ENCODE assay signal across 8 cellular contexts in genomic region chr6:159970659-159971063, GRCh38. TPM values are rescaled to one million over a fixed set of nuclear protein-coding genes. Genes with fewer than 3 reads are reported as not detected.
DNase-seq lines count a peak whose midpoint lies in the region; ATAC-seq, FAIRE-seq and TF ChIP-seq lines count a peak whose summit lies in the region.

No MANE protein-coding gene starts in this region.

- H3K79me2 ChIP-seq in Karpas-422 (ENCODE audit: low read length): no peaks in the 10 kb centered on the region

- no peak for FAIRE-seq in kidney (lab: Jason Lieb, UNC)

- H3K4me3 ChIP-seq in kidney (ENCODE audit: low read length in 2 of 2) (peak overlapping the region; percentile 59 to 74), thoracic aorta (peak overlapping the region; percentile 96), Karpas-422 (ENCODE audit: low read length) (no peak overlapping the region)

- H3K9me3 ChIP-seq in kidney (ENCODE audit: control insufficient read depth in 1 of 2, low read length in 2 of 2) (no peaks in the 10 kb centered on the region), thoracic aorta (no peaks in the 10 kb centered on the region), Karpas-422 (ENCODE audit: low read length) (no peaks in the 10 kb centered on the region)

- ATAC-seq in thoracic aorta (ENCODE audit: insufficient number of reproducible peaks, low FRiP score, low read depth): no peak

- H3K4me2 ChIP-seq in Karpas-422 (ENCODE audit: low read depth, low read length, poor library complexity, severe bottlenecking): no peak overlapping the region

- TF ChIP-seq CTCF in kidney (IDR thresholded peaks at IDR 0.05; ENCODE audit: borderline replicate concordance, extremely low read depth, insufficient read depth): no peak
- TF ChIP-seq CTCF in thoracic aorta (IDR thresholded peaks at IDR 0.05): no peak

- intact Hi-C loops in activated T-helper 1 cell treated with anti-CD3 and anti-CD28 coated beads, Interleukin-12 subunit alpha, Interleukin-12 subunit beta, Interleukin-2, Interleukin-4 antibody, amounts not matched to agents 30 ng/mL and 10 ng/mL and 1 ng/mL, durations not matched to agents 14 hours and 24 hours and 36 hours (cut with micrococcal nuclease): loop anchor here (1.0 to 10.0 kb wide), 5 partner anchors 9 to 1153 kb away; partner anchors contain the start of genes EZR and TAGAP
- intact Hi-C loops in kidney (cut with DNase I): no loop called here

- no peaks in the 10 kb centered on the region for H3K36me3 ChIP-seq in kidney (ENCODE audit: control insufficient read depth in 1 of 2, insufficient read depth in 2 of 2, low read length in 2 of 2)
- no peaks in the 10 kb centered on the region for H3K36me3 ChIP-seq in thoracic aorta
- H3K36me3 ChIP-seq in Karpas-422 (ENCODE audit: insufficient read depth, low read length): no peaks in the 10 kb centered on the region

- H3K27ac ChIP-seq in kidney (ENCODE audit: low read depth in 2 of 2, low read length in 2 of 2) (peak overlapping the region; percentile 72 to 92), thoracic aorta (peak overlapping the region in 1 of 2 donors; percentile 77), Karpas-422 (ENCODE audit: low read length) (no peak overlapping the region)

- H3K4me1 ChIP-seq in kidney (ENCODE audit: control insufficient read depth in 1 of 2, insufficient read depth in 1 of 2, low read depth in 1 of 2, low read length in 2 of 2) (peaks cover 19 to 33% of the 10 kb centered on the region in 2 donors), thoracic aorta (ENCODE audit: control insufficient read depth in 1 of 2, low read depth in 2 of 2) (peaks cover 14 to 42% of the 10 kb centered on the region in 2 donors), Karpas-422 (ENCODE audit: low read length) (peaks cover 18% of the 10 kb centered on the region)

- DNase-seq in activated T-cell treated with anti-CD3 and anti-CD28 coated beads, Interleukin-2, amount 50 U/mL, for 24 hours: no peak
- DNase-seq in activated T-cell treated with anti-CD3 and anti-CD28 coated beads, Interleukin-2, amount 50 U/mL, for 48 hours: no peak
- DNase-seq in activated T-helper 1 cell treated with anti-CD3 and anti-CD28 coated beads, Interleukin-12 subunit alpha, Interleukin-12 subunit beta, Interleukin-2, Interleukin-4 antibody, amounts not matched to agents 30 ng/mL and 10 ng/mL and 1 ng/mL, durations not matched to agents 14 hours and 24 hours and 36 hours (ENCODE audit: low spot score): no peak
- DNase-seq in kidney: no peak
- DNase-seq in thoracic aorta (ENCODE audit: low spot score): no peak
- no peak for DNase-seq in DMS153 (lab: John Stamatoyannopoulos, UW)
- DNase-seq in Karpas-422: no peak
- DNase-seq in effector CD4-positive, alpha-beta T cell: no peak

- peak overlapping the region in 1 of 2 donors; percentile 41 for H3K9ac ChIP-seq in kidney (ENCODE audit: low read length in 2 of 2)
- H3K9ac ChIP-seq in Karpas-422 (ENCODE audit: low read length): no peak overlapping the region

- H3K27ac Mint-ChIP-seq in activated T-cell treated with anti-CD3 and anti-CD28 coated beads, Interleukin-2, amount 50 U/mL, for 24 hours: peak overlapping the region; percentile 94
- H3K27ac Mint-ChIP-seq in activated T-helper 1 cell treated with anti-CD3 and anti-CD28 coated beads, Interleukin-12 subunit alpha, Interleukin-12 subunit beta, Interleukin-2, Interleukin-4 antibody, amounts not matched to agents 30 ng/mL and 10 ng/mL and 1 ng/mL, durations not matched to agents 14 hours and 24 hours and 36 hours: peak overlapping the region; percentile 93

- H3K27me3 Mint-ChIP-seq in activated T-cell treated with anti-CD3 and anti-CD28 coated beads, Interleukin-2, amount 50 U/mL, for 24 hours: no peaks in the 10 kb centered on the region
- H3K27me3 Mint-ChIP-seq in activated T-helper 1 cell treated with anti-CD3 and anti-CD28 coated beads, Interleukin-12 subunit alpha, Interleukin-12 subunit beta, Interleukin-2, Interleukin-4 antibody, amounts not matched to agents 30 ng/mL and 10 ng/mL and 1 ng/mL, durations not matched to agents 14 hours and 24 hours and 36 hours (ENCODE audit: insufficient read depth): peaks cover 13% of the 10 kb centered on the region

- H4K20me1 ChIP-seq in Karpas-422 (ENCODE audit: insufficient read depth, low read depth, low read length): peaks cover 42% of the 10 kb centered on the region

- no peaks in the 10 kb centered on the region for H3K27me3 ChIP-seq in thoracic aorta (replicated peaks; ENCODE audit: insufficient read depth)
- H3K27me3 ChIP-seq in Karpas-422 (ENCODE audit: low read length): no peaks in the 10 kb centered on the region

- H3K9me3 Mint-ChIP-seq in activated T-cell treated with anti-CD3 and anti-CD28 coated beads, Interleukin-2, amount 50 U/mL, for 24 hours: no peaks in the 10 kb centered on the region
- H3K9me3 Mint-ChIP-seq in activated T-helper 1 cell treated with anti-CD3 and anti-CD28 coated beads, Interleukin-12 subunit alpha, Interleukin-12 subunit beta, Interleukin-2, Interleukin-4 antibody, amounts not matched to agents 30 ng/mL and 10 ng/mL and 1 ng/mL, durations not matched to agents 14 hours and 24 hours and 36 hours: no peaks in the 10 kb centered on the region

- peaks cover 37% of the 10 kb centered on the region for H3K36me3 Mint-ChIP-seq in activated T-cell treated with anti-CD3 and anti-CD28 coated beads, Interleukin-2, amount 50 U/mL, for 24 hours (ENCODE audit: low read depth)
- peaks cover 26% of the 10 kb centered on the region for H3K36me3 Mint-ChIP-seq in activated T-helper 1 cell treated with anti-CD3 and anti-CD28 coated beads, Interleukin-12 subunit alpha, Interleukin-12 subunit beta, Interleukin-2, Interleukin-4 antibody, amounts not matched to agents 30 ng/mL and 10 ng/mL and 1 ng/mL, durations not matched to agents 14 hours and 24 hours and 36 hours (ENCODE audit: low read depth)

- H3K9me2 ChIP-seq in Karpas-422 (replicated peaks; ENCODE audit: insufficient read depth, low read length): no peaks in the 10 kb centered on the region

- H3K4me1 Mint-ChIP-seq in activated T-cell treated with anti-CD3 and anti-CD28 coated beads, Interleukin-2, amount 50 U/mL, for 24 hours (ENCODE audit: low read depth): peaks cover 64% of the 10 kb centered on the region
- peaks cover 53% of the 10 kb centered on the region for H3K4me1 Mint-ChIP-seq in activated T-helper 1 cell treated with anti-CD3 and anti-CD28 coated beads, Interleukin-12 subunit alpha, Interleukin-12 subunit beta, Interleukin-2, Interleukin-4 antibody, amounts not matched to agents 30 ng/mL and 10 ng/mL and 1 ng/mL, durations not matched to agents 14 hours and 24 hours and 36 hours (ENCODE audit: low read depth)

- peak overlapping the region; percentile 94 for H3K4me3 Mint-ChIP-seq in activated T-cell treated with anti-CD3 and anti-CD28 coated beads, Interleukin-2, amount 50 U/mL, for 24 hours
- peak overlapping the region; percentile 96 for H3K4me3 Mint-ChIP-seq in activated T-helper 1 cell treated with anti-CD3 and anti-CD28 coated beads, Interleukin-12 subunit alpha, Interleukin-12 subunit beta, Interleukin-2, Interleukin-4 antibody, amounts not matched to agents 30 ng/mL and 10 ng/mL and 1 ng/mL, durations not matched to agents 14 hours and 24 hours and 36 hours

- no peak overlapping the region for H2AFZ ChIP-seq in Karpas-422 (ENCODE audit: low read length)

RNA-seq across cellular contexts. Expression of gene IGF2R, which starts 1.8 kb away (rescaled TPM):
- total RNA-seq in activated T-helper 1 cell treated with anti-CD3 and anti-CD28 coated beads, Interleukin-12 subunit alpha, Interleukin-12 subunit beta, Interleukin-2, Interleukin-4 antibody, amounts not matched to agents 30 ng/mL and 10 ng/mL and 1 ng/mL, durations not matched to agents 14 hours and 24 hours and 36 hours: 118 and 126 TPM in 2 replicates
- total RNA-seq in kidney: 88.6 TPM
- 23.7 TPM for polyA plus RNA-seq in kidney (ENCODE audit: insufficient read depth, low read depth, low replicate concordance)
- total RNA-seq in thoracic aorta: 10 to 100 TPM; 82.2 to 88.4 TPM
- 9.6 and 10.5 TPM in 2 replicates for total RNA-seq in Karpas-422 (2014; rRNA removed; shearing (Covaris generic); ENCODE audit: low replicate concordance)
